Comparison of ENCODE assay signal across 11 cellular contexts in the genomic region with DNA sequence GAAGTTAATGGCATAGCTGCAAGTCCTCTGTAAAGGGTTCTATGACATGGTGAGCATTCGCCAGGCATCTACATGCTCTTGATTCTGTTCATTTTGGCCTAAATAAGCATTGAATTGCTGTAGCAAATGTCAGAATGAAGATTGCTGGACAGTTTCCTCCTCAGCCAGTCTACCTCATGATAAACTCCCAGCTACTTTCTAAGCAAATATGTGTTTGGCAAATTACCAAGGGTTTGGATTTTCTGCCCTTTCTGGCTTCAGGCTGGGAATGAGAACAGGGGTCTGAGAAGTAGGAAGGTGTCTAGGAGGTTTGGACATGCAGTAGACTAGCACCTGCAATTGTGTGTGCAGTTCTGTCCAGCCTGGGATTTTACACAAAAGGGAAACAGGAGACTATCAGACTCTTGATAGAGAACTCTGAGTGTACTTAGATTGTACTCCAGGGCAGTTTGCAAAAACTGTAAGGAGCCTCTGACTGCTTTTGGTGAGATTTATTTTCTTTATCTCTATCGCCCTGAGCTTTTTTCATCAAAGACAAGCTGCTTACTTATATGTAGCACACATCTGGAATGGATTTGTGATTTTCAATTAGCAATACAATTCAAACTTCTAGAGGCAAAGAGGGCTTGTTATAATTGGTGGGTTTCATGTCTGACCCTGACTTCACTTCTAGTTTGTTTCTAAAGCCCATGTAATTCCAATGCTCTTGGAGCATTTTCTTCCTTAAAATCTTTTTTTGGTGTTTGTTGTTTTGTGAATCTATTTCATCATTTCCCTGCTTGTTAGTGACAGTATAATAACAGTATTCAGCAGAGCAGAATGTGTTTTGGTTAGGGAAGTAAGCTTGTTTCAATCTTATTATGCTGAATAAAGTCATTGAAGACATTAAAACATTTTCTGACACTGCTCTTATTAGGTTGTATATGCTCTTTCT.
DNase-seq lines count a peak whose midpoint lies in the region; ATAC-seq and TF ChIP-seq lines count a peak whose summit lies in the region.
"Had no signal": no experiment of that assay in that cellular context is flagged by ENCODE, and none has a peak within 500 bp of the region (broad histone marks: within the 10 kb centered on the region; RNA-seq: fewer than 3 reads in every experiment).

No MANE protein-coding gene starts in this region.

- peak; percentile 29 for DNase-seq in DMS53 treated with DMSO at 0.1 percent for 48 hours (lab: John Stamatoyannopoulos, UW; ENCODE audit: unreplicated experiment)
- no peak for DNase-seq in hepatocyte (ENCODE audit: low spot score)
- no peak for DNase-seq in activated effector memory CD4-positive, alpha-beta T cell treated with anti-CD3 and anti-CD28 coated beads, Interleukin-2, amount 50 U/mL, for 16 hours
- DNase-seq: activated CD4-positive, CD25-positive, alpha-beta regulatory T cell; activated T-cell treated with anti-CD3 and anti-CD28 coated beads, Interleukin-2, amount 50 U/mL, for 48 hours; EL had no signal

- H3K4me2 ChIP-seq in hepatocyte: peak overlapping the region; percentile 44

- H3K4me1 ChIP-seq in hepatocyte (ENCODE audit: insufficient read depth) (peaks cover 24% of the 10 kb centered on the region), stomach smooth muscle (ENCODE audit: control insufficient read depth, insufficient read depth, low read length) (peaks cover 8% of the 10 kb centered on the region)

- H3K9me3 ChIP-seq in hepatocyte (ENCODE audit: low read depth) (no peaks in the 10 kb centered on the region), stomach smooth muscle (ENCODE audit: control insufficient read depth in 2 of 2, low read length in 2 of 2) (no peaks in the 10 kb centered on the region)

- H3K27me3 ChIP-seq in hepatocyte (no peaks in the 10 kb centered on the region), stomach smooth muscle (ENCODE audit: control insufficient read depth in 1 of 2, insufficient read depth in 2 of 2, low read length in 2 of 2) (no peaks in the 10 kb centered on the region)
- H3K27me3 ChIP-seq: cardiac muscle cell had no signal

- WGBS in hepatocyte (ENCODE audit: low lambda C conversion rate, missing lambda C conversion rate): 48% methylated on average over 2 of the region's 2 CpGs

- H2AFZ ChIP-seq in hepatocyte: no peak overlapping the region

- H3K9me2 ChIP-seq in hepatocyte (replicated peaks; ENCODE audit: insufficient read depth): no peaks in the 10 kb centered on the region

- no peak for TF ChIP-seq CTCF in hepatocyte (IDR thresholded peaks at IDR 0.05; ENCODE audit: poor library complexity)

- H3K79me2 ChIP-seq in hepatocyte: no peaks in the 10 kb centered on the region

- H3K9ac ChIP-seq in stomach smooth muscle (ENCODE audit: low read length in 2 of 2): no peak overlapping the region

- H3K4me3 ChIP-seq in hepatocyte: no peak overlapping the region
- H3K4me3 ChIP-seq in stomach smooth muscle (ENCODE audit: low read length in 2 of 2): no peak overlapping the region
- H3K4me3 ChIP-seq: cardiac muscle cell had no signal

- H3K36me3 ChIP-seq in hepatocyte (replicated peaks; ENCODE audit: insufficient read depth, low read depth): peaks cover 3% of the 10 kb centered on the region
- H3K36me3 ChIP-seq in stomach smooth muscle (ENCODE audit: control insufficient read depth in 2 of 2, insufficient read depth in 2 of 2, low read length in 2 of 2): peaks cover 17 to 19% of the 10 kb centered on the region in 2 donors

- H3K27ac ChIP-seq in hepatocyte: peak overlapping the region; percentile 90
- peak overlapping the region; percentile 19 for H3K27ac ChIP-seq in stomach smooth muscle (ENCODE audit: low read length)
- H3K27ac ChIP-seq: cardiac muscle cell had no signal

- no peak; the same call in 2 of the 3 replicates for ATAC-seq in SK-N-SH treated with all-trans-retinoic acid at 6 μM for 48 hours
- no peak for ATAC-seq in GM19395 (IDR thresholded peaks at IDR 0.05; ENCODE audit: unreplicated experiment)
- ATAC-seq in GM18517 (IDR thresholded peaks at IDR 0.05; ENCODE audit: unreplicated experiment): no peak

- no peaks in the 10 kb centered on the region for H4K20me1 ChIP-seq in hepatocyte (ENCODE audit: insufficient read depth, poor library complexity, severe bottlenecking)

TF ChIP-seq in SK-N-SH treated with all-trans-retinoic acid at 6 μM for 48 hours, 23 proteins besides CTCF, POLR2A, EP300 and RAD21:
- TF ChIP-seq, protein P1, sequence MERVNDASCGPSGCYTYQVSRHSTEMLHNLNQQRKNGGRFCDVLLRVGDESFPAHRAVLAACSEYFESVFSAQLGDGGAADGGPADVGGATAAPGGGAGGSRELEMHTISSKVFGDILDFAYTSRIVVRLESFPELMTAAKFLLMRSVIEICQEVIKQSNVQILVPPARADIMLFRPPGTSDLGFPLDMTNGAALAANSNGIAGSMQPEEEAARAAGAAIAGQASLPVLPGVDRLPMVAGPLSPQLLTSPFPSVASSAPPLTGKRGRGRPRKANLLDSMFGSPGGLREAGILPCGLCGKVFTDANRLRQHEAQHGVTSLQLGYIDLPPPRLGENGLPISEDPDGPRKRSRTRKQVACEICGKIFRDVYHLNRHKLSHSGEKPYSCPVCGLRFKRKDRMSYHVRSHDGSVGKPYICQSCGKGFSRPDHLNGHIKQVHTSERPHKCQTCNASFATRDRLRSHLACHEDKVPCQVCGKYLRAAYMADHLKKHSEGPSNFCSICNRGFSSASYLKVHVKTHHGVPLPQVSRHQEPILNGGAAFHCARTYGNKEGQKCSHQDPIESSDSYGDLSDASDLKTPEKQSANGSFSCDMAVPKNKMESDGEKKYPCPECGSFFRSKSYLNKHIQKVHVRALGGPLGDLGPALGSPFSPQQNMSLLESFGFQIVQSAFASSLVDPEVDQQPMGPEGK (CRISPR knock-in tag; IDR thresholded peaks at IDR 0.05; ENCODE audit: borderline replicate concordance): no peak
- peak; percentile 34; the same call in 1 of the 2 replicates for TF ChIP-seq PPARA (CRISPR knock-in tag; IDR thresholded peaks at IDR 0.05; ENCODE audit: borderline replicate concordance)
- TF ChIP-seq TCF4 (CRISPR knock-in tag; IDR thresholded peaks at IDR 0.05; ENCODE audit: borderline replicate concordance): 0 out of 2 replicates have a peak, but pooled peaks have one; percentile 46
TF ChIP-seq in SK-N-SH treated with all-trans-retinoic acid at 6 μM for 48 hours: peak in this region for 2.
